ENCODE assay signal across 8 cellular contexts in the genomic region with DNA sequence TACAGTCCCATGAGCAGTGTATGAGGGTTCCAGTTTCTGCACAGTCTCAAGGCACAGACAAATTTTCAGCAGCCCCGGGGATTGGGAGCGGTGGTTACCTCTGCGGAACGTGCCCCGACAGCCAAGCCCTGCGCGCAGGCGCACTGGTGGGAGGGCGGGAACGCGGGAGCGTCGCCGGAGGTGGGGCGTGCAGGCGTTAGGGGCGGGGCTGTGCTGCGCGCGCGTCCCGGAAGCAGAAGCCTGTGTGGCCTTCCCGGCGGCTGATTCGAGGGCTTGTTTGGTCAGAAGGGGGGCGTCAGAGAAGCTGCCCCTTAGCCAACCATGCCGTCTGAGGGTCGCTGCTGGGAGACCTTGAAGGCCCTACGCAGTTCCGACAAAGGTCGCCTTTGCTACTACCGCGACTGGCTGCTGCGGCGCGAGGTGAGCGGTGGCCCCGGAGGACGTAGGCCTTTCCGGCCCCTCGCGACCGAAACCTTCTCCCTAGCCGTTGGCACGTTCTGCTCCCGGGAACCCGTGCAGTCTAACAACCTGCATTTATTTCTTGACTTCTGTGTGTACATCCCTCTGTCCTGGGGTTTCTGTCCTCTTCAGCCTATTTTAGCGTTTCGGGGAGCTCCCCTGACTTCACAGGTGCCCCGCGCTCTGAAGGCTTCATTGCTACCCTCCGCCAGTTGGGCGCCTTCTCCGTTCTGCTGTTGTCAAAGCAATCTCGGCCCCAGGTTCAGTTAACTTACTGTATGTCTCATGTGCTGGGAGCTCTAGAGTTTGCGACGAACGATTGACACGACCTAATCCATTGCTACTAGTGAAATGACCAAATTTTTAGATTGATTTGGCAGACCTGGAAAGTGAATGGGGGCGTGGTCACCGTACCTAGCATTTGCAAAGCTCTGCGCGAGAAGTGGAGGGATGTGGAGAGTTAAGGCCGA. TPM values are rescaled to one million over a fixed set of nuclear protein-coding genes. Genes with fewer than 3 reads are reported as not detected.
DNase-seq lines count a peak whose midpoint lies in the region; TF ChIP-seq lines count a peak whose summit lies in the region.

Gene GLE1 (plus strand): TSS at position 235 of the 929 bp plus-strand sequence. CDS start 87 bp downstream, at position 322.

- DNase-seq in COLO668 (lab: John Stamatoyannopoulos, UW; ENCODE audit: unreplicated experiment) (peak; percentile 96), GM20000 (ENCODE audit: low spot score) (peak; percentile 98), HT-29 (ENCODE audit: low spot score) (peak; percentile 92), lung microvascular endothelial cell (ENCODE audit: low read depth in 2 of 2) (peak; percentile 94 to 96)
- peak; percentile 92 for DNase-seq in NK-92 treated with Interleukin-12 subunit alpha and Interleukin-12 subunit beta, amount 100 ng/mL, for 24 hours (lab: John Stamatoyannopoulos, UW)
- peak; percentile 99 for DNase-seq in activated CD8-positive, alpha-beta memory T cell treated with anti-CD3 and anti-CD28 coated beads for 24 hours
- DNase-seq in effector CD8-positive, alpha-beta T cell (lab: John Stamatoyannopoulos, UW): peak; percentile 98
- peak; percentile 90 to 97 (median 96) for DNase-seq in stimulated activated CD4-positive, alpha-beta T cell treated with anti-CD3 and anti-CD28 coated beads, TNF-alpha, amount 100 ng/mL, for 48 hours (ENCODE audit: low read depth in 3 of 3)

- no peak for TF ChIP-seq CTCF in GM20000 (IDR thresholded peaks at IDR 0.05; ENCODE audit: extremely low read depth, missing control alignments)

RNA-seq across cellular contexts. Expression of gene GLE1, which starts in this region (rescaled TPM):
- 28.4 and 33.9 TPM in 2 replicates for total RNA-seq in HT-29 (2014; rRNA removed; shearing (Covaris generic))
- 8.5 and 10.9 TPM in 2 replicates for total RNA-seq in lung microvascular endothelial cell

Comparison
In these comparisons a context has a peak if more than half of its experiments do, and no peak if none do; other contexts are left out.
1. Peak in every context shown above with its lines: DNase-seq.